8 cellular contexts compared by ENCODE assay signal in genomic region chr2:38750793-38751042, GRCh38. TPM values are rescaled to one million over a fixed set of nuclear protein-coding genes. Genes with fewer than 3 reads are reported as not detected.
DNase-seq lines count a peak whose midpoint lies in the region; ATAC-seq and TF ChIP-seq lines count a peak whose summit lies in the region.

No MANE protein-coding gene starts in this region.

- peaks cover 4% of the 10 kb centered on the region for H4K20me1 ChIP-seq in fibroblast of lung (ENCODE audit: control insufficient read depth, extremely low read depth, insufficient read depth, low read length)

- H2AFZ ChIP-seq in fibroblast of lung (ENCODE audit: low read length), result peak overlapping the region; percentile 38

- no peaks in the 10 kb centered on the region for H3K27me3 ChIP-seq in fibroblast of lung (ENCODE audit: control insufficient read depth, insufficient read depth, low read length)

- peak overlapping the region; percentile 92 for H3K4me3 Mint-ChIP-seq in activated T-cell treated with anti-CD3 and anti-CD28 coated beads, Interleukin-2, amount 50 U/mL, for 4 hours
- peak overlapping the region; percentile 100 for H3K4me3 Mint-ChIP-seq in natural killer cell treated with Interleukin-12 subunit alpha and Interleukin-12 subunit beta and Interleukin-15 and Interleukin-18, amount 100 ng/mL, for 72 hours
- H3K4me3 Mint-ChIP-seq in stimulated activated naive CD8-positive, alpha-beta T cell treated with anti-CD3 and anti-CD28 coated beads, Interleukin-15, amount 100 ng/mL, for 72 hours, result peak overlapping the region; percentile 96 to 97

- H3K4me1 Mint-ChIP-seq in activated T-cell treated with anti-CD3 and anti-CD28 coated beads, Interleukin-2, amount 50 U/mL, for 4 hours (ENCODE audit: low read depth), result peaks cover 54% of the 10 kb centered on the region
- peaks cover 55 to 61% of the 10 kb centered on the region in 2 donors for H3K4me1 Mint-ChIP-seq in natural killer cell treated with Interleukin-12 subunit alpha and Interleukin-12 subunit beta and Interleukin-15 and Interleukin-18, amount 100 ng/mL, for 72 hours (ENCODE audit: low read depth in 2 of 2)
- H3K4me1 Mint-ChIP-seq in stimulated activated naive CD8-positive, alpha-beta T cell treated with anti-CD3 and anti-CD28 coated beads, Interleukin-15, amount 100 ng/mL, for 72 hours, result peaks cover 67% of the 10 kb centered on the region

- peak overlapping the region; percentile 92 to 99 (median 95) for H3K4me3 ChIP-seq in fibroblast of lung (replicated peaks in 1 of 4; ENCODE audit: control extremely low read depth in 1 of 4, insufficient read depth in 1 of 4, low read depth in 3 of 4, low read length in 4 of 4)

- no peaks in the 10 kb centered on the region for H3K9me3 ChIP-seq in fibroblast of lung (ENCODE audit: control insufficient read depth, insufficient read depth, low read depth, low read length)

- peak; percentile 46 for ATAC-seq in HG03045 (IDR thresholded peaks at IDR 0.05; ENCODE audit: unreplicated experiment)
- peak; percentile 59 to 64 for ATAC-seq in activated T-cell treated with anti-CD3 and anti-CD28 coated beads, Interleukin-2, amount 50 U/mL, for 4 hours
- peak in 1 of 2 donors; percentile 65 for ATAC-seq in natural killer cell treated with Interleukin-12 subunit alpha and Interleukin-12 subunit beta and Interleukin-15 and Interleukin-18, amount 100 ng/mL, for 72 hours
- peak; percentile 65 for ATAC-seq in stimulated activated naive CD8-positive, alpha-beta T cell treated with anti-CD3 and anti-CD28 coated beads, Interleukin-15, amount 100 ng/mL, for 72 hours

- no peaks in the 10 kb centered on the region for H3K9me3 Mint-ChIP-seq in activated T-cell treated with anti-CD3 and anti-CD28 coated beads, Interleukin-2, amount 50 U/mL, for 4 hours
- H3K9me3 Mint-ChIP-seq in natural killer cell treated with Interleukin-12 subunit alpha and Interleukin-12 subunit beta and Interleukin-15 and Interleukin-18, amount 100 ng/mL, for 72 hours, result no peaks in the 10 kb centered on the region
- no peaks in the 10 kb centered on the region for H3K9me3 Mint-ChIP-seq in stimulated activated naive CD8-positive, alpha-beta T cell treated with anti-CD3 and anti-CD28 coated beads, Interleukin-15, amount 100 ng/mL, for 72 hours

- peak overlapping the region; percentile 49 for H3K4me2 ChIP-seq in fibroblast of lung (ENCODE audit: extremely low read depth, insufficient read depth, low read length)

- H3K4me1 ChIP-seq in fibroblast of lung (ENCODE audit: control insufficient read depth, extremely low read depth, insufficient read depth, low read length), result peaks cover 2% of the 10 kb centered on the region

- peaks cover 50% of the 10 kb centered on the region for H3K36me3 Mint-ChIP-seq in activated T-cell treated with anti-CD3 and anti-CD28 coated beads, Interleukin-2, amount 50 U/mL, for 4 hours (ENCODE audit: insufficient read depth)
- H3K36me3 Mint-ChIP-seq in natural killer cell treated with Interleukin-12 subunit alpha and Interleukin-12 subunit beta and Interleukin-15 and Interleukin-18, amount 100 ng/mL, for 72 hours, result peaks cover 56% of the 10 kb centered on the region

- H3K79me2 ChIP-seq in fibroblast of lung (ENCODE audit: control insufficient read depth, insufficient read depth, low read length), result peaks cover 53% of the 10 kb centered on the region

- H3K36me3 ChIP-seq in fibroblast of lung (ENCODE audit: control insufficient read depth, insufficient read depth, low read length), result peaks cover 5% of the 10 kb centered on the region

- peak overlapping the region; percentile 97 for H3K9ac ChIP-seq in fibroblast of lung (ENCODE audit: insufficient read depth, low read length)

- H3K27ac Mint-ChIP-seq in natural killer cell treated with Interleukin-12 subunit alpha and Interleukin-12 subunit beta and Interleukin-15 and Interleukin-18, amount 100 ng/mL, for 72 hours, result peak overlapping the region; percentile 99 to 100
- peak overlapping the region; percentile 100 for H3K27ac Mint-ChIP-seq in stimulated activated naive CD8-positive, alpha-beta T cell treated with anti-CD3 and anti-CD28 coated beads, Interleukin-15, amount 100 ng/mL, for 72 hours

- H3K27ac ChIP-seq in fibroblast of lung (ENCODE audit: insufficient read depth, low read length), result peak overlapping the region; percentile 99

- DNase-seq in NCI-H524 (lab: John Stamatoyannopoulos, UW) (peak; percentile 47 to 72), NCI-H524 treated with DMSO at 0.1 percent for 48 hours (lab: John Stamatoyannopoulos, UW) (no peak), NCI-H82 (lab: John Stamatoyannopoulos, UW) (peak; percentile 83), fibroblast of lung (ENCODE audit: low read depth in 2 of 2) (peak in 1 of 2 donors; percentile 50)
- DNase-seq in activated T-cell treated with anti-CD3 and anti-CD28 coated beads, Interleukin-2, amount 50 U/mL, for 4 hours, result peak; percentile 62
- peak; percentile 74 for DNase-seq in natural killer cell treated with Interleukin-12 subunit alpha and Interleukin-12 subunit beta and Interleukin-15 and Interleukin-18, amount 100 ng/mL, for 72 hours (ENCODE audit: low spot score)
- DNase-seq in stimulated activated naive CD8-positive, alpha-beta T cell treated with anti-CD3 and anti-CD28 coated beads, Interleukin-15, amount 100 ng/mL, for 72 hours, result no peak

- TF ChIP-seq CTCF in fibroblast of lung (conservative IDR thresholded peaks at IDR 0.05 in 1 of 2, IDR thresholded peaks at IDR 0.05 in 1 of 2; ENCODE audit: low read depth in 1 of 2, low read length in 2 of 2), result no peak

- no peaks in the 10 kb centered on the region for H3K27me3 Mint-ChIP-seq in activated T-cell treated with anti-CD3 and anti-CD28 coated beads, Interleukin-2, amount 50 U/mL, for 4 hours (ENCODE audit: low read depth)
- no peaks in the 10 kb centered on the region for H3K27me3 Mint-ChIP-seq in natural killer cell treated with Interleukin-12 subunit alpha and Interleukin-12 subunit beta and Interleukin-15 and Interleukin-18, amount 100 ng/mL, for 72 hours
- H3K27me3 Mint-ChIP-seq in stimulated activated naive CD8-positive, alpha-beta T cell treated with anti-CD3 and anti-CD28 coated beads, Interleukin-15, amount 100 ng/mL, for 72 hours, result no peaks in the 10 kb centered on the region

RNA-seq across cellular contexts. Expression of gene SRSF7, which starts 0.4 kb away (rescaled TPM):
- 100 to 1,000 TPM; 431 to 454 (median 451) TPM for total RNA-seq in activated T-cell treated with anti-CD3 and anti-CD28 coated beads, Interleukin-2, amount 50 U/mL, for 4 hours
- total RNA-seq in fibroblast of lung, result 69.9 and 118 TPM in 2 replicates
- 193 and 301 TPM in 2 replicates for polyA plus RNA-seq in fibroblast of lung
- polyA plus RNA-seq in fibroblast of lung (2012), result 153 and 213 TPM in 2 replicates
- polyA minus RNA-seq in fibroblast of lung (ENCODE audit: low replicate concordance), result 55.2 and 68.9 TPM in 2 replicates
- total RNA-seq in natural killer cell treated with Interleukin-12 subunit alpha and Interleukin-12 subunit beta and Interleukin-15 and Interleukin-18, amount 100 ng/mL, for 72 hours, result 100 to 1,000 TPM; 238 to 389 TPM

RNA-seq across cellular contexts. Expression of gene GEMIN6, which starts 27.3 kb away (rescaled TPM):
- 10 to 100 TPM; 34.2 to 45.7 (median 39.3) TPM for total RNA-seq in activated T-cell treated with anti-CD3 and anti-CD28 coated beads, Interleukin-2, amount 50 U/mL, for 4 hours
- 15.0 and 18.7 TPM in 2 replicates for total RNA-seq in fibroblast of lung
- polyA plus RNA-seq in fibroblast of lung, result 8.2 and 12.3 TPM in 2 replicates
- 11.5 and 16.9 TPM in 2 replicates for polyA plus RNA-seq in fibroblast of lung (2012)
- polyA minus RNA-seq in fibroblast of lung (ENCODE audit: low replicate concordance), result 3.9 TPM in 1 of 2 replicates, not detected in the other
- 10 to 100 TPM; 16.4 to 23.1 TPM for total RNA-seq in natural killer cell treated with Interleukin-12 subunit alpha and Interleukin-12 subunit beta and Interleukin-15 and Interleukin-18, amount 100 ng/mL, for 72 hours

Comparison
In these comparisons a context has a peak if more than half of its experiments do, and no peak if none do; other contexts are left out.
1. DNase-seq: peak in NCI-H524 (2 of 2), NCI-H82 (single experiment), activated T-cell treated with anti-CD3 and anti-CD28 coated beads, Interleukin-2, amount 50 U/mL, for 4 hours (single experiment) and natural killer cell treated with Interleukin-12 subunit alpha and Interleukin-12 subunit beta and Interleukin-15 and Interleukin-18, amount 100 ng/mL, for 72 hours (single experiment); none in NCI-H524 treated with DMSO at 0.1 percent for 48 hours (single experiment) and stimulated activated naive CD8-positive, alpha-beta T cell treated with anti-CD3 and anti-CD28 coated beads, Interleukin-15, amount 100 ng/mL, for 72 hours (0 of 2).
2. Peak in every context shown above with its lines, with median percentiles within 50 percentile points of each other: H3K4me3 Mint-ChIP-seq.